In genomic region chr1:150997126-150997872, GRCh38 we compare ENCODE assay signal across 1 cellular context.
A peak's percentile ranks its signal among the peaks of the same experiment; 100 is the strongest.
TF ChIP-seq lines count a peak whose summit lies in the region.

No MANE protein-coding gene starts in this region.

TF ChIP-seq in HepG2, 621 proteins besides CTCF, POLR2A, EP300 and RAD21:
- TF ChIP-seq AGO2 (optimal IDR thresholded peaks at IDR 0.05; ENCODE audit: low read depth, low read length) (peak; percentile 60), DMTF1 (CRISPR knock-in tag; IDR thresholded peaks at IDR 0.05) (no peak), SP140L (CRISPR knock-in tag; IDR thresholded peaks at IDR 0.05; ENCODE audit: borderline replicate concordance) (no peak), FOXP4 (CRISPR knock-in tag; IDR thresholded peaks at IDR 0.05) (no peak), FOXJ3 (CRISPR knock-in tag; IDR thresholded peaks at IDR 0.05; ENCODE audit: borderline replicate concordance) (no peak), ZNF333 (CRISPR knock-in tag; IDR thresholded peaks at IDR 0.05; ENCODE audit: borderline replicate concordance) (no peak), ZNF546 (CRISPR knock-in tag; conservative IDR thresholded peaks at IDR 0.05) (no peak), FOXP1 (IDR thresholded peaks at IDR 0.05) (no peak), FOXP1 (CRISPR knock-in tag; IDR thresholded peaks at IDR 0.05) (no peak), ZMAT5 (CRISPR knock-in tag; IDR thresholded peaks at IDR 0.05; ENCODE audit: borderline replicate concordance, low read depth) (no peak), STAG1 (CRISPR knock-in tag; IDR thresholded peaks at IDR 0.05) (no peak), RBFOX2 (IDR thresholded peaks at IDR 0.05; ENCODE audit: low read depth, low read length) (0 out of 2 replicates have a peak, but pooled peaks have one; percentile 48), KLF15 (CRISPR knock-in tag; IDR thresholded peaks at IDR 0.05; ENCODE audit: borderline replicate concordance) (no peak), ZNF776 (CRISPR knock-in tag; IDR thresholded peaks at IDR 0.05) (no peak)
